In genomic region chr6:125102901-125103300, GRCh38 we compare ENCODE assay signal across 1 cellular context.
TF ChIP-seq lines count a peak whose summit lies in the region.

No MANE protein-coding gene starts in this region.

TF ChIP-seq in endothelial cell of umbilical vein, 7 proteins besides CTCF, POLR2A, EP300 and RAD21 (continued from another document):
- TF ChIP-seq FOS (IDR thresholded peaks at IDR 0.05; ENCODE audit: borderline replicate concordance, insufficient read depth, low read length) = peak; percentile 30
- TF ChIP-seq GATA2 (IDR thresholded peaks at IDR 0.05; ENCODE audit: insufficient read depth, insufficient read length, low read depth, low read length) = no peak
TF ChIP-seq in endothelial cell of umbilical vein: peak in this region for 3.
